ENCODE assay signal across 10 cellular contexts in the genomic region with DNA sequence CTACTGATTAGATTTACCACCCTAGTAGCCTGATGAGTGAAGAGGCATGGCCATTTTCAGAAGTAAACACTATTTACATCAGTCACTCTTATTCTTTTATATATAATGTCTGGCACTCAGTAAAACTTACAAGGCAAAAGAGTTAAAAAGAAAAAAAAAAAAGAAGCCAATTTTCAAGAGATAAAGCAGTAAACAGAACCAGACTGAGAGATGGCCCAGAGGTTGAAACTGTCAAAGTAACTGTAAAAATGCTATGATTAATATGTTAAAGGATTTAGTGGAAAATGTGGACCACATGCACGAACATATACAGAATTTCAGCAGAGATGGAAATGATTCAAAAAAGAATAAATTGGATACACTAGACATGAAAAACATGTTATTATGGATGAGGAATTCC. TPM values are rescaled to one million over a fixed set of nuclear protein-coding genes. Genes with fewer than 3 reads are reported as not detected.
"Had no signal": no experiment of that assay in that cellular context is flagged by ENCODE, and none has a peak within 500 bp of the region (broad histone marks: within the 10 kb centered on the region; RNA-seq: fewer than 3 reads in every experiment).

No MANE protein-coding gene starts in this region.

- H3K4me3 Mint-ChIP-seq: IgD-negative memory B cell had no signal

- H3K27ac ChIP-seq: GM23248, HL-60 had no signal

- ATAC-seq: HCT116, HepG2 had no signal

- H3K4me3 ChIP-seq: GM23248, HAP-1 had no signal

- H3K4me1 ChIP-seq: HAP-1 had no signal

- DNase-seq: GM23248, GOT3, H7 had no signal

- H3K36me3 ChIP-seq: HAP-1 had no signal

- H3K27ac Mint-ChIP-seq: IgD-negative memory B cell had no signal

RNA-seq across cellular contexts. Expression of a gene that starts 6.4 kb away (rescaled TPM):
- total RNA-seq: H4, H7, HepG2, HT1080 had no signal
